ENCODE assay signal across 2 cellular contexts in genomic region chr20:50421356-50422340, GRCh38.
TF ChIP-seq lines count a peak whose summit lies in the region.

No MANE protein-coding gene starts in this region.

TF ChIP-seq in IMR-90, 13 proteins besides CTCF, POLR2A, EP300 and RAD21:
- TF ChIP-seq BHLHE40 (IDR thresholded peaks at IDR 0.05; ENCODE audit: low read depth, low read length) (no peak), MAFK (IDR thresholded peaks at IDR 0.05; ENCODE audit: low read depth, low read length) (no peak), NFE2L2 (IDR thresholded peaks at IDR 0.05; ENCODE audit: low read depth, low read length) (no peak), MXI1 (IDR thresholded peaks at IDR 0.05; ENCODE audit: borderline replicate concordance, low read depth, low read length) (no peak), RFX5 (IDR thresholded peaks at IDR 0.05; ENCODE audit: low read depth, low read length) (no peak), USF2 (IDR thresholded peaks at IDR 0.05; ENCODE audit: low read depth, low read length) (no peak), ELK1 (IDR thresholded peaks at IDR 0.05; ENCODE audit: borderline replicate concordance, low read depth, low read length) (no peak), CEBPB (IDR thresholded peaks at IDR 0.05; ENCODE audit: low read depth, low read length) (no peak), FOS (IDR thresholded peaks at IDR 0.05; ENCODE audit: low read depth, low read length) (no peak), CHD1 (IDR thresholded peaks at IDR 0.05; ENCODE audit: low read depth, low read length) (no peak)

TF ChIP-seq in HepG2, 621 proteins besides CTCF, POLR2A, EP300 and RAD21 (continues in another document):
- no peak for TF ChIP-seq RERE (CRISPR knock-in tag; IDR thresholded peaks at IDR 0.05; ENCODE audit: low read depth)
- TF ChIP-seq ADNP (CRISPR knock-in tag; IDR thresholded peaks at IDR 0.05): peak; percentile 27; the same call in 1 of the 2 replicates
- peak; percentile 91 for TF ChIP-seq ZMYM3 (CRISPR knock-in tag; IDR thresholded peaks at IDR 0.05)
- no peak for TF ChIP-seq TOE1 (CRISPR knock-in tag; IDR thresholded peaks at IDR 0.05)
- TF ChIP-seq MEIS2 (CRISPR knock-in tag; IDR thresholded peaks at IDR 0.05): no peak
- peak; percentile 73 for TF ChIP-seq KDM1A (CRISPR knock-in tag; IDR thresholded peaks at IDR 0.05)
- TF ChIP-seq YEATS2 (CRISPR knock-in tag; IDR thresholded peaks at IDR 0.05; ENCODE audit: borderline replicate concordance): no peak
- no peak for TF ChIP-seq PLSCR1 (CRISPR knock-in tag; IDR thresholded peaks at IDR 0.05; ENCODE audit: borderline replicate concordance)
- no peak for TF ChIP-seq MED1 (CRISPR knock-in tag; IDR thresholded peaks at IDR 0.05)
- TF ChIP-seq HIC2 (CRISPR knock-in tag; IDR thresholded peaks at IDR 0.05; ENCODE audit: low read depth): peak; percentile 25; the same call in 1 of the 2 replicates
- TF ChIP-seq HBP1 (CRISPR knock-in tag; IDR thresholded peaks at IDR 0.05; ENCODE audit: low read depth): no peak
- peak; percentile 16; the same call in 1 of the 2 replicates for TF ChIP-seq MAX (IDR thresholded peaks at IDR 0.05)
- TF ChIP-seq ZNF597 (CRISPR knock-in tag; IDR thresholded peaks at IDR 0.05): no peak
- no peak for TF ChIP-seq ZNF710 (CRISPR knock-in tag; IDR thresholded peaks at IDR 0.05; ENCODE audit: borderline replicate concordance)
- peak; percentile 11; the same call in 1 of the 2 replicates for TF ChIP-seq ZNF724P (CRISPR knock-in tag; IDR thresholded peaks at IDR 0.05; ENCODE audit: borderline replicate concordance)
- no peak for TF ChIP-seq IRF9 (CRISPR knock-in tag; IDR thresholded peaks at IDR 0.05; ENCODE audit: borderline replicate concordance)
- TF ChIP-seq ZZZ3 (CRISPR knock-in tag; IDR thresholded peaks at IDR 0.05; ENCODE audit: borderline replicate concordance): no peak
- no peak for TF ChIP-seq U2AF1 (optimal IDR thresholded peaks at IDR 0.05; ENCODE audit: low read depth, low read length)
- TF ChIP-seq TFAP4 (IDR thresholded peaks at IDR 0.05; ENCODE audit: borderline replicate concordance, low read depth): 0 out of 2 replicates have a peak, but pooled peaks have one; percentile 7
- TF ChIP-seq E2F1 (CRISPR knock-in tag; IDR thresholded peaks at IDR 0.05): no peak
- peak; percentile 85 for TF ChIP-seq ZMYM2 (CRISPR knock-in tag; IDR thresholded peaks at IDR 0.05)
- TF ChIP-seq ZNF790 (CRISPR knock-in tag; IDR thresholded peaks at IDR 0.05; ENCODE audit: borderline replicate concordance): no peak
- 0 out of 2 replicates have a peak, but pooled peaks have one; percentile 18 for TF ChIP-seq ARNT2 (CRISPR knock-in tag; IDR thresholded peaks at IDR 0.05; ENCODE audit: low read depth)
- no peak for TF ChIP-seq SOX5 (CRISPR knock-in tag; IDR thresholded peaks at IDR 0.05; ENCODE audit: borderline replicate concordance)
- no peak for TF ChIP-seq HES4 (CRISPR knock-in tag; IDR thresholded peaks at IDR 0.05; ENCODE audit: borderline replicate concordance)
- 0 out of 2 replicates have a peak, but pooled peaks have one; percentile 42 for TF ChIP-seq ZMAT3 (CRISPR knock-in tag; conservative IDR thresholded peaks at IDR 0.05)
- no peak for TF ChIP-seq SRSF1 (optimal IDR thresholded peaks at IDR 0.05; ENCODE audit: low read depth, low read length)
- no peak for TF ChIP-seq ZNF567 (CRISPR knock-in tag; IDR thresholded peaks at IDR 0.05; ENCODE audit: borderline replicate concordance)
- TF ChIP-seq ZFP36L2 (CRISPR knock-in tag; IDR thresholded peaks at IDR 0.05): no peak; the same call in 1 of the 2 replicates
- 0 out of 2 replicates have a peak, but pooled peaks have one; percentile 4 for TF ChIP-seq KMT2B (CRISPR knock-in tag; IDR thresholded peaks at IDR 0.05)
- no peak for TF ChIP-seq ZSCAN30 (CRISPR knock-in tag; IDR thresholded peaks at IDR 0.05)
- no peak for TF ChIP-seq ZBTB26 (CRISPR knock-in tag; IDR thresholded peaks at IDR 0.05; ENCODE audit: borderline replicate concordance)
- no peak for TF ChIP-seq ZNF205 (CRISPR knock-in tag; IDR thresholded peaks at IDR 0.05)
- TF ChIP-seq ISL2 (CRISPR knock-in tag; IDR thresholded peaks at IDR 0.05): no peak
